Comparison of ENCODE assay signal across 26 cellular contexts in the genomic region with DNA sequence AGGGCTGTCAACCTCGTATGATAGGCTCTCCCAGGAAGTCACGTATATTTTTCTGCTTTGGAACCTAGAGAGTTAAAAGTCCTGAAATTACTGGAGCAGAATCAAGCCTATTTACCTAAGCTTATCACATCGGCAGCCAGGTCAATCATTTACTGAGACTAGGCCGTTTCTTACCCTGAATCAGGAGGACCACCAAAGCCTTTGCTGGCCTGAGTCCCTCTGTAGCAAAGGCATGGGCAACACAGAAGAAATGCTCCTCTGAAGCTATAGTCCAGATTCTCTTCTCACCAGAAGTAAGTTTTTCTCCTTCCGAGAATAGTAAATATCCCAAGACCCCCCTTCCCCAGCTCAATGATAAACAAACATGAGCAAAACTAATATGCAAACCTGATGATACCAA. TPM values are rescaled to one million over a fixed set of nuclear protein-coding genes. Genes with fewer than 3 reads are reported as not detected.
A peak's percentile ranks its signal among the peaks of the same experiment; 100 is the strongest.
DNase-seq lines count a peak whose midpoint lies in the region; ATAC-seq, FAIRE-seq and TF ChIP-seq lines count a peak whose summit lies in the region.
"Had no signal": no experiment of that assay in that cellular context is flagged by ENCODE, and none has a peak within 500 bp of the region (broad histone marks: within the 10 kb centered on the region; RNA-seq: fewer than 3 reads in every experiment).

No MANE protein-coding gene starts in this region.

- peaks cover 5% of the 10 kb centered on the region for H3K36me3 Mint-ChIP-seq in astrocyte (ENCODE audit: low read depth, unreplicated experiment)
- peaks cover 14% of the 10 kb centered on the region for H3K36me3 Mint-ChIP-seq in activated CD8-positive, alpha-beta T cell treated with anti-CD3 and anti-CD28 coated beads, Interleukin-2, amount 10 ng/mL, durations not matched to agents 7 days and 5 days (ENCODE audit: low read depth)
- H3K36me3 Mint-ChIP-seq: naive B cell had no signal

- CTCF ChIA-PET in activated CD8-positive, alpha-beta T cell treated with anti-CD3 and anti-CD28 coated beads, Interleukin-2, amount 10 ng/mL, durations not matched to agents 7 days and 5 days (lab: Charles Lee): no interaction called here

- H3K4me1 Mint-ChIP-seq in astrocyte (ENCODE audit: low read depth, unreplicated experiment): peaks cover 60% of the 10 kb centered on the region
- peaks cover 24% of the 10 kb centered on the region for H3K4me1 Mint-ChIP-seq in activated CD8-positive, alpha-beta T cell treated with anti-CD3 and anti-CD28 coated beads, Interleukin-2, amount 10 ng/mL, durations not matched to agents 7 days and 5 days (ENCODE audit: low read depth)
- H3K4me1 Mint-ChIP-seq: CD4-positive, alpha-beta memory T cell; naive B cell had no signal

- no peak overlapping the region for H3K9ac ChIP-seq in astrocyte (ENCODE audit: low read length)
- H3K9ac ChIP-seq: parathyroid adenoma had no signal

- DNase-seq in Caki2 (ENCODE audit: low read depth): peak; percentile 61
- DNase-seq in astrocyte (ENCODE audit: low read depth): no peak
- DNase-seq in kidney tubule cell (ENCODE audit: low spot score): peak; percentile 86
- DNase-seq in renal cortical epithelial cell (ENCODE audit: low read depth): peak; percentile 87
- DNase-seq in activated CD8-positive, alpha-beta T cell treated with anti-CD3 and anti-CD28 coated beads, Interleukin-2, amount 10 ng/mL, durations not matched to agents 7 days and 5 days: no peak
- no peak for DNase-seq in dorsolateral prefrontal cortex
- no peak for DNase-seq in posterior vena cava (ENCODE audit: low spot score)
- DNase-seq: activated CD8-positive, alpha-beta memory T cell treated with anti-CD3 and anti-CD28 coated beads, Interleukin-2, amount 10 ng/mL, durations not matched to agents 7 days and 5 days; activated naive CD8-positive, alpha-beta T cell treated with anti-CD3 and anti-CD28 coated beads, Interleukin-2, amount 10 ng/mL, durations not matched to agents 7 days and 5 days; brain microvascular endothelial cell; CD4-positive, alpha-beta memory T cell; naive B cell; NCI-H187; NCI-H345; NK-92 treated with Interleukin-12 subunit alpha and Interleukin-12 subunit beta, amount 100 ng/mL, for 24 hours; RPMI8226; stimulated activated CD4-positive, alpha-beta T cell treated with anti-CD3 and anti-CD28 coated beads, Interleukin-4, amount 100 ng/mL, for 24 hours; T-helper 9 cell; uterus had no signal

- H3K4me1 ChIP-seq in astrocyte (ENCODE audit: insufficient read depth, low read length): peaks cover 48% of the 10 kb centered on the region

- H3K4me3 Mint-ChIP-seq in astrocyte (ENCODE audit: unreplicated experiment): no peak overlapping the region
- no peak overlapping the region for H3K4me3 Mint-ChIP-seq in activated CD8-positive, alpha-beta T cell treated with anti-CD3 and anti-CD28 coated beads, Interleukin-2, amount 10 ng/mL, durations not matched to agents 7 days and 5 days
- H3K4me3 Mint-ChIP-seq: activated CD8-positive, alpha-beta memory T cell treated with anti-CD3 and anti-CD28 coated beads, Interleukin-2, amount 10 ng/mL, durations not matched to agents 7 days and 5 days; activated naive CD8-positive, alpha-beta T cell treated with anti-CD3 and anti-CD28 coated beads, Interleukin-2, amount 10 ng/mL, durations not matched to agents 7 days and 5 days; activated T-helper 17 cell treated with anti-CD3 and anti-CD28 coated beads, Interleukin-2, amount 50 U/mL, for 72 hours; CD4-positive, alpha-beta memory T cell; naive B cell had no signal

- no peak overlapping the region for H2AFZ ChIP-seq in astrocyte (ENCODE audit: low read depth, low read length)

- in situ Hi-C loops in Caki2 (cut with HindIII; ENCODE audit: low pct_unique_long_range_greater_than_20kb, low sequenced_read_pairs): no loop called here

- intact Hi-C loops in dorsolateral prefrontal cortex (cut with DNase I) (no loop called here), posterior vena cava (cut with DNase I) (no loop called here)

- H3K27ac Mint-ChIP-seq in astrocyte (ENCODE audit: unreplicated experiment): peak overlapping the region; percentile 42
- no peak overlapping the region for H3K27ac Mint-ChIP-seq in activated CD8-positive, alpha-beta T cell treated with anti-CD3 and anti-CD28 coated beads, Interleukin-2, amount 10 ng/mL, durations not matched to agents 7 days and 5 days
- H3K27ac Mint-ChIP-seq: activated CD8-positive, alpha-beta memory T cell treated with anti-CD3 and anti-CD28 coated beads, Interleukin-2, amount 10 ng/mL, durations not matched to agents 7 days and 5 days; activated naive CD8-positive, alpha-beta T cell treated with anti-CD3 and anti-CD28 coated beads, Interleukin-2, amount 10 ng/mL, durations not matched to agents 7 days and 5 days; activated T-helper 17 cell treated with anti-CD3 and anti-CD28 coated beads, Interleukin-2, amount 50 U/mL, for 72 hours; CD4-positive, alpha-beta memory T cell; naive B cell had no signal

- FAIRE-seq in astrocyte (lab: Jason Lieb, UNC): no peak
- FAIRE-seq: endothelial cell of umbilical vein had no signal

- H4K20me1 ChIP-seq in astrocyte (ENCODE audit: insufficient read depth, low read length): no peaks in the 10 kb centered on the region

- H3K27me3 Mint-ChIP-seq in astrocyte (ENCODE audit: low read depth, unreplicated experiment): no peaks in the 10 kb centered on the region
- no peaks in the 10 kb centered on the region for H3K27me3 Mint-ChIP-seq in activated CD8-positive, alpha-beta T cell treated with anti-CD3 and anti-CD28 coated beads, Interleukin-2, amount 10 ng/mL, durations not matched to agents 7 days and 5 days (ENCODE audit: low read depth)
- H3K27me3 Mint-ChIP-seq: activated CD8-positive, alpha-beta memory T cell treated with anti-CD3 and anti-CD28 coated beads, Interleukin-2, amount 10 ng/mL, durations not matched to agents 7 days and 5 days; activated naive CD8-positive, alpha-beta T cell treated with anti-CD3 and anti-CD28 coated beads, Interleukin-2, amount 10 ng/mL, durations not matched to agents 7 days and 5 days; activated T-helper 17 cell treated with anti-CD3 and anti-CD28 coated beads, Interleukin-2, amount 50 U/mL, for 72 hours; CD4-positive, alpha-beta memory T cell; naive B cell had no signal

- ATAC-seq in HG02623 (IDR thresholded peaks at IDR 0.05; ENCODE audit: unreplicated experiment): no peak
- no peak for ATAC-seq in activated CD8-positive, alpha-beta T cell treated with anti-CD3 and anti-CD28 coated beads, Interleukin-2, amount 10 ng/mL, durations not matched to agents 7 days and 5 days
- ATAC-seq: activated CD8-positive, alpha-beta memory T cell treated with anti-CD3 and anti-CD28 coated beads, Interleukin-2, amount 10 ng/mL, durations not matched to agents 7 days and 5 days; activated T-helper 17 cell treated with anti-CD3 and anti-CD28 coated beads, Interleukin-2, amount 50 U/mL, for 72 hours; gastroesophageal sphincter; SK-N-SH treated with all-trans-retinoic acid at 6 μM for 48 hours had no signal

- no peak overlapping the region for H3K27ac ChIP-seq in astrocyte (ENCODE audit: low read depth, low read length)
- H3K27ac ChIP-seq in dorsolateral prefrontal cortex: no peak overlapping the region
- H3K27ac ChIP-seq: brain microvascular endothelial cell, coronary artery, gastroesophageal sphincter, parathyroid adenoma, uterus had no signal

- H3K4me3 ChIP-seq in astrocyte (ENCODE audit: insufficient read depth, low read depth, low read length): no peak overlapping the region
- no peak overlapping the region for H3K4me3 ChIP-seq in dorsolateral prefrontal cortex
- H3K4me3 ChIP-seq: coronary artery, gastroesophageal sphincter, uterus had no signal

- H3K9me3 ChIP-seq in astrocyte (ENCODE audit: insufficient read depth, low read depth, low read length): no peaks in the 10 kb centered on the region
- H3K9me3 ChIP-seq: gastroesophageal sphincter, uterus had no signal

- H3K4me2 ChIP-seq in astrocyte (ENCODE audit: low read length): no peak overlapping the region

- TF ChIP-seq CTCF in astrocyte (IDR thresholded peaks at IDR 0.05; ENCODE audit: insufficient read depth, low read depth, low read length) (no peak), dorsolateral prefrontal cortex (IDR thresholded peaks at IDR 0.05 in 54 of 56, conservative IDR thresholded peaks at IDR 0.05 in 2 of 56; ENCODE audit: low read depth in 1 of 56, partially characterized antibody in 56 of 56) (no peak)

- H3K9me3 Mint-ChIP-seq in astrocyte (ENCODE audit: unreplicated experiment): peaks cover 8% of the 10 kb centered on the region
- H3K9me3 Mint-ChIP-seq in activated CD8-positive, alpha-beta T cell treated with anti-CD3 and anti-CD28 coated beads, Interleukin-2, amount 10 ng/mL, durations not matched to agents 7 days and 5 days (ENCODE audit: insufficient read depth): no peaks in the 10 kb centered on the region
- H3K9me3 Mint-ChIP-seq: activated naive CD8-positive, alpha-beta T cell treated with anti-CD3 and anti-CD28 coated beads, Interleukin-2, amount 10 ng/mL, durations not matched to agents 7 days and 5 days; activated T-helper 17 cell treated with anti-CD3 and anti-CD28 coated beads, Interleukin-2, amount 50 U/mL, for 72 hours had no signal

- H3K79me2 ChIP-seq in astrocyte (ENCODE audit: insufficient read depth, low read length): no peaks in the 10 kb centered on the region
- H3K79me2 ChIP-seq: parathyroid adenoma had no signal

- no peaks in the 10 kb centered on the region for H3K36me3 ChIP-seq in astrocyte (ENCODE audit: insufficient read depth, low read length)
- H3K36me3 ChIP-seq: brain microvascular endothelial cell, gastroesophageal sphincter, uterus had no signal

- POLR2A ChIA-PET in activated CD8-positive, alpha-beta T cell treated with anti-CD3 and anti-CD28 coated beads, Interleukin-2, amount 10 ng/mL, durations not matched to agents 7 days and 5 days (lab: Charles Lee): no interaction called here

- H3K27me3 ChIP-seq in astrocyte (ENCODE audit: insufficient read depth, low read length): no peaks in the 10 kb centered on the region
- H3K27me3 ChIP-seq in dorsolateral prefrontal cortex: no peaks in the 10 kb centered on the region
- H3K27me3 ChIP-seq: brain microvascular endothelial cell, gastroesophageal sphincter, uterus had no signal

RNA-seq across cellular contexts. Expression of gene PLCXD2, which starts 58.7 kb away (rescaled TPM):
- 2.8 and 21.0 TPM in 2 replicates for total RNA-seq in Caki2 (2014; rRNA removed; shearing (Covaris generic); ENCODE audit: low replicate concordance)
- 9.3 and 11.4 TPM in 2 replicates for total RNA-seq in astrocyte
- total RNA-seq in renal cortical epithelial cell: 8.9 and 36.4 TPM in 2 replicates
- total RNA-seq in activated CD8-positive, alpha-beta T cell treated with anti-CD3 and anti-CD28 coated beads, Interleukin-2, amount 10 ng/mL, durations not matched to agents 7 days and 5 days: 10 to 100 TPM; 14.5 to 16.2 TPM
- 10 to 100 TPM in 114 of 120 experiments, 1 to 10 TPM in 6; 5.6 to 33.8 (median 19.0) TPM for total RNA-seq in dorsolateral prefrontal cortex
- total RNA-seq in posterior vena cava: under 1 TPM; 0.69 to 0.95 TPM

Comparison
In these comparisons a context has a peak if more than half of its experiments do, and no peak if none do; other contexts are left out.
1. DNase-seq: peak in Caki2 (single experiment), kidney tubule cell (single experiment) and renal cortical epithelial cell (single experiment); none in astrocyte (single experiment), activated CD8-positive, alpha-beta T cell treated with anti-CD3 and anti-CD28 coated beads, Interleukin-2, amount 10 ng/mL, durations not matched to agents 7 days and 5 days (single experiment), dorsolateral prefrontal cortex (0 of 10) and posterior vena cava (single experiment).